Comparison of ENCODE assay signal across 8 cellular contexts in genomic region chr1:39102537-39103320, GRCh38.
DNase-seq lines count a peak whose midpoint lies in the region; ATAC-seq and TF ChIP-seq lines count a peak whose summit lies in the region.

No MANE protein-coding gene starts in this region.

- peak overlapping the region; percentile 82 for H3K27ac ChIP-seq in endodermal cell (ENCODE audit: low read depth, low read length)
- no peak overlapping the region for H3K27ac ChIP-seq in tibial artery

- no peak overlapping the region for H3K4me3 Mint-ChIP-seq in endodermal cell

- peak; percentile 80 for TF ChIP-seq CTCF in endodermal cell (conservative IDR thresholded peaks at IDR 0.05)
- peak; percentile 79 to 90 for TF ChIP-seq CTCF in tibial artery (IDR thresholded peaks at IDR 0.05)

- WGBS in endodermal cell (ENCODE audit: insufficient coverage in 1 of 2, insufficient read length in 1 of 2), 2 experiments, result 12 to 21% methylated on average over 3 to 11 of the region's 11 CpGs

- intact Hi-C loops in tibial artery (cut with DNase I; ENCODE audit: low total_unique reads), result loop anchor here (5.0 kb wide), 2 partner anchors 35 to 155 kb away; no protein-coding TSS in a partner anchor

- H3K27me3 ChIP-seq in endodermal cell (ENCODE audit: control insufficient read depth, insufficient read depth, low read length, poor library complexity, severe bottlenecking) (no peaks in the 10 kb centered on the region), tibial artery (no peaks in the 10 kb centered on the region)

- H3K36me3 Mint-ChIP-seq in endodermal cell (ENCODE audit: low read depth), result no peaks in the 10 kb centered on the region

- H3K27me3 Mint-ChIP-seq in endodermal cell (ENCODE audit: insufficient read depth), result peaks cover 10% of the 10 kb centered on the region

- H3K9me3 ChIP-seq in endodermal cell (ENCODE audit: control insufficient read depth, low read length), result no peaks in the 10 kb centered on the region
- H3K9me3 ChIP-seq in tibial artery, result no peaks in the 10 kb centered on the region

- H3K27ac Mint-ChIP-seq in endodermal cell, result peak overlapping the region; percentile 78

- no peak overlapping the region for H3K9ac ChIP-seq in endodermal cell (ENCODE audit: extremely low read depth, low read length, poor library complexity, severe bottlenecking)

- H3K4me1 ChIP-seq in endodermal cell (ENCODE audit: control insufficient read depth, insufficient read depth, low read length) (peaks cover 19% of the 10 kb centered on the region), tibial artery (peaks cover 0 to 50% (median 30%) of the 10 kb centered on the region in 4 donors)

- peaks cover 30% of the 10 kb centered on the region for H3K4me1 Mint-ChIP-seq in endodermal cell

- peak; percentile 37 for DNase-seq in COLO668 (lab: John Stamatoyannopoulos, UW; ENCODE audit: unreplicated experiment)
- peak; percentile 58 to 65 for DNase-seq in NCI-H2081 (lab: John Stamatoyannopoulos, UW)
- DNase-seq in T1000 (lab: John Stamatoyannopoulos, UW), result peak; percentile 30
- DNase-seq in endodermal cell, result peak; percentile 76
- peak; percentile 73 to 78 for DNase-seq in lung microvascular endothelial cell (ENCODE audit: low read depth in 2 of 2)
- DNase-seq in tibial artery, result peak in 1 of 2 donors; percentile 43

- H3K9me3 Mint-ChIP-seq in endodermal cell, result no peaks in the 10 kb centered on the region

- no peak overlapping the region for H3K4me3 ChIP-seq in endodermal cell (ENCODE audit: low read length)
- no peak overlapping the region for H3K4me3 ChIP-seq in tibial artery

- ATAC-seq in GM21576 (IDR thresholded peaks at IDR 0.05; ENCODE audit: unreplicated experiment), result peak; percentile 31
- ATAC-seq in HG02588 (IDR thresholded peaks at IDR 0.05; ENCODE audit: unreplicated experiment), result no peak

- H3K36me3 ChIP-seq in endodermal cell (ENCODE audit: control insufficient read depth, insufficient read depth, low read length) (no peaks in the 10 kb centered on the region), tibial artery (no peaks in the 10 kb centered on the region)
